ENCODE assay signal across 9 cellular contexts in the genomic region with DNA sequence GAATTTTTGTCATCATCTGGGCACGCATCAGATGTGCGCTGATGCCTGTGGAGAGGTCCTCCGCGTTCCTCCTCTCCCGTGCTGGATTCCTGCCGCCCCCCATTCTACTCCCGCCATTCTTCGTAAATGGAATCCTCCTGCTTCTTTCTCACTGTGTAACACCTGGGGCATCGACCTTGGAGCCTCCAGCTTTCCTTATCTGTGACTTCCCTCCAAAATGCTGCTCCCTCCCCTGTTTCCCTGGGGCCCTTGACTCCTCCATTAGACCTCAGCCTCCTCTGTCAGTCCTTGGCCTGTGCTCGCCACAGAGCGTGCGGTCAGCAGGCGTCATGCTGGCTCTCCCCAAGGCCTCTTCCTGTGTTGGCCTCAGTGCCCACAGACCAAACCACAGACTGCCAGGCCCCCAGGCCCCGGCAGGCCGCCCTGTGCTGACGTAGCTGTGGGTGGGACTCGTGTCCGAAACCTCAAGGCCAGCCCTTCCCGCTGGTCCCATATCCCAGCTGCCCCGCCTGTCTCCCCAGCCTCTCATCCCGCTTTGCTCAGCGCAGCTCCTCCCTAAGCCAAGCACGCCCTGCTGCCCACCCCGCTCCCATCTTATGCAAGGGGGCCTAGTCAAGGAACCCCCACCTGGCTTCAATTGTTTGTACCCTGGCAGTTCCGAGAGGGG. TPM values are rescaled to one million over a fixed set of nuclear protein-coding genes. Genes with fewer than 3 reads are reported as not detected.
DNase-seq lines count a peak whose midpoint lies in the region; ATAC-seq, FAIRE-seq and TF ChIP-seq lines count a peak whose summit lies in the region.
"Had no signal": no experiment of that assay in that cellular context is flagged by ENCODE, and none has a peak within 500 bp of the region (broad histone marks: within the 10 kb centered on the region; RNA-seq: fewer than 3 reads in every experiment).

No MANE protein-coding gene starts in this region.

- H3K4me1 ChIP-seq in astrocyte (ENCODE audit: insufficient read depth, low read length) (peaks cover 4% of the 10 kb centered on the region), HepG2 (ENCODE audit: insufficient read depth, low read length) (no peaks in the 10 kb centered on the region), upper lobe of left lung (peaks cover 0 to 15% (median 6%) of the 10 kb centered on the region in 4 donors)

- ATAC-seq in HG03439 (IDR thresholded peaks at IDR 0.05; ENCODE audit: unreplicated experiment) (peak; percentile 62), HepG2 (no peak; the same call in 2 of the 3 replicates), upper lobe of left lung (ENCODE audit: low FRiP score in 2 of 2) (peak; percentile 32 to 92), GM18873 (IDR thresholded peaks at IDR 0.05; ENCODE audit: low FRiP score, unreplicated experiment) (no peak)

- H3K27ac ChIP-seq in astrocyte (ENCODE audit: low read depth, low read length), result no peak overlapping the region
- H3K27ac ChIP-seq in HepG2 (ENCODE audit: extremely low read length, insufficient read depth, low read length), result no peak overlapping the region
- H3K27ac ChIP-seq in upper lobe of left lung, result peak overlapping the region in 2 of 4 donors; percentile 58 to 75

- no peak for TF ChIP-seq POLR2A in HepG2 (IDR thresholded peaks at IDR 0.05; ENCODE audit: insufficient read depth in 1 of 2, low read depth in 2 of 2, low read length in 2 of 2)
- TF ChIP-seq POLR2A in upper lobe of left lung (IDR thresholded peaks at IDR 0.05), result no peak
- no peak for TF ChIP-seq POLR2A in GM12891 (IDR thresholded peaks at IDR 0.05; ENCODE audit: low read depth, low read length)

- peaks cover 5% of the 10 kb centered on the region for H3K36me3 Mint-ChIP-seq in astrocyte (ENCODE audit: low read depth, unreplicated experiment)

- H3K9ac ChIP-seq in astrocyte (ENCODE audit: low read length) (peak overlapping the region; percentile 55), HepG2 (ENCODE audit: insufficient read depth, low read depth, low read length) (no peak overlapping the region)

- TF ChIP-seq EP300 in HepG2 (IDR thresholded peaks at IDR 0.05; ENCODE audit: low read depth in 2 of 2, low read length in 2 of 2) (no peak), HepG2 (CRISPR knock-in tag; IDR thresholded peaks at IDR 0.05; ENCODE audit: borderline replicate concordance) (no peak), upper lobe of left lung (IDR thresholded peaks at IDR 0.05) (no peak)

- H3K27me3 Mint-ChIP-seq in astrocyte (ENCODE audit: low read depth, unreplicated experiment), result peaks cover 16% of the 10 kb centered on the region

- H3K4me2 ChIP-seq in astrocyte (ENCODE audit: low read length) (peak overlapping the region; percentile 81), HepG2 (ENCODE audit: low read depth, low read length) (no peak overlapping the region)

- no peak for TF ChIP-seq RAD21 in HepG2 (CRISPR knock-in tag; IDR thresholded peaks at IDR 0.05)

- in situ Hi-C loops in HepG2 (cut with HindIII; ENCODE audit: extremely low pct_ligation_motif_present, low pct_unique_long_range_greater_than_20kb), result no loop called here

- FAIRE-seq in GM18507 (lab: Jason Lieb, UNC) (peak; percentile 29), astrocyte (lab: Jason Lieb, UNC) (no peak), HepG2 (lab: Jason Lieb, UNC) (no peak), GM12891 (lab: Jason Lieb, UNC) (no peak)
- FAIRE-seq: keratinocyte had no signal

- intact Hi-C loops in HepG2 (cut with micrococcal nuclease; ENCODE audit: unreplicated experiment), result no loop called here

- CTCF ChIA-PET in HepG2 (lab: Yijun Ruan, JAX; ENCODE audit: low intra/inter-chr PET ratio, low total read pairs), result no interaction called here

- peak overlapping the region; percentile 75 for H2AFZ ChIP-seq in astrocyte (ENCODE audit: low read depth, low read length)
- no peak overlapping the region for H2AFZ ChIP-seq in HepG2 (ENCODE audit: low read length)

- H3K27ac Mint-ChIP-seq in astrocyte (ENCODE audit: unreplicated experiment), result no peak overlapping the region

- no peak overlapping the region for H3K4me3 Mint-ChIP-seq in astrocyte (ENCODE audit: unreplicated experiment)

- no TSS peak for BruUV-seq in HepG2 (replicated peaks; lab: Mats Ljungman, UMichigan)

- no peak for TF ChIP-seq CTCF in astrocyte (IDR thresholded peaks at IDR 0.05; ENCODE audit: insufficient read depth, low read depth, low read length)
- no peak for TF ChIP-seq CTCF in HepG2 (CRISPR knock-in tag; IDR thresholded peaks at IDR 0.05)
- no peak for TF ChIP-seq CTCF in upper lobe of left lung (IDR thresholded peaks at IDR 0.05)

- H3K4me1 Mint-ChIP-seq in astrocyte (ENCODE audit: low read depth, unreplicated experiment), result peaks cover 10% of the 10 kb centered on the region

- DNase-seq in GM18507 (ENCODE audit: extremely low spot score, insufficient read length, low read depth) (peak; percentile 30), astrocyte (ENCODE audit: low read depth) (peak; percentile 67), HepG2 (ENCODE audit: low spot score) (no peak), upper lobe of left lung (peak; percentile 52 to 90), NCI-H2081 treated with DMSO at 0.1 percent for 48 hours (lab: John Stamatoyannopoulos, UW) (no peak), GM12891 (ENCODE audit: insufficient read length, low spot score) (no peak)

- peaks cover 15% of the 10 kb centered on the region for H3K27me3 ChIP-seq in astrocyte (ENCODE audit: insufficient read depth, low read length)
- no peaks in the 10 kb centered on the region for H3K27me3 ChIP-seq in HepG2 (ENCODE audit: control insufficient read depth in 1 of 2, insufficient read depth in 2 of 2, low read length in 2 of 2)
- H3K27me3 ChIP-seq in upper lobe of left lung, result no peaks in the 10 kb centered on the region

- H3K36me3 ChIP-seq in astrocyte (ENCODE audit: insufficient read depth, low read length) (no peaks in the 10 kb centered on the region), HepG2 (replicated peaks in 1 of 2; ENCODE audit: control insufficient read depth in 1 of 2, insufficient read depth in 2 of 2, low read length in 2 of 2) (peaks cover 0 to 2% of the 10 kb centered on the region in 2 experiments; a peak in 2 of 5 replicates), upper lobe of left lung (no peaks in the 10 kb centered on the region)

- H3K4me3 ChIP-seq in astrocyte (ENCODE audit: insufficient read depth, low read depth, low read length) (peak overlapping the region; percentile 33), HepG2 (replicated peaks in 1 of 3; ENCODE audit: insufficient read depth in 1 of 3, low read depth in 2 of 3, low read length in 3 of 3) (no peak overlapping the region), upper lobe of left lung (peak overlapping the region in 3 of 4 donors; percentile 31 to 43 (median 41))

- POLR2A ChIA-PET in HepG2 (lab: Yijun Ruan, JAX), result no interaction called here

- no peaks in the 10 kb centered on the region for H3K79me2 ChIP-seq in astrocyte (ENCODE audit: insufficient read depth, low read length)
- H3K79me2 ChIP-seq in HepG2 (ENCODE audit: insufficient read depth, low read length), result no peaks in the 10 kb centered on the region

- H4K20me1 ChIP-seq in astrocyte (ENCODE audit: insufficient read depth, low read length) (no peaks in the 10 kb centered on the region), HepG2 (ENCODE audit: insufficient read depth, low read length) (no peaks in the 10 kb centered on the region; the same call in 1 of the 2 replicates)

- 96% methylated on average over 24 of the region's 25 CpGs for WGBS in HepG2 (ENCODE audit: low lambda C conversion rate)
- 59 to 87% methylated on average over 25 of the region's 25 CpGs for WGBS in upper lobe of left lung, 2 donors

- H3K9me3 Mint-ChIP-seq in astrocyte (ENCODE audit: unreplicated experiment), result peaks cover 4% of the 10 kb centered on the region

- H3K9me3 ChIP-seq in astrocyte (ENCODE audit: insufficient read depth, low read depth, low read length) (no peaks in the 10 kb centered on the region), HepG2 (ENCODE audit: low read length) (no peaks in the 10 kb centered on the region), upper lobe of left lung (no peaks in the 10 kb centered on the region)

TF ChIP-seq in HepG2, 621 proteins besides CTCF, POLR2A, EP300 and RAD21:
- TF ChIP-seq AGO2 (optimal IDR thresholded peaks at IDR 0.05; ENCODE audit: low read depth, low read length), result peak; percentile 18
- TF ChIP-seq CHD4 (IDR thresholded peaks at IDR 0.05; ENCODE audit: borderline replicate concordance, low read length), result no peak
TF ChIP-seq in HepG2: peak in this region for 1.

TF ChIP-seq in GM12891, 5 proteins besides CTCF, POLR2A, EP300 and RAD21:
- TF ChIP-seq POU2F2 (IDR thresholded peaks at IDR 0.05; ENCODE audit: low read depth, low read length), result no peak
- TF ChIP-seq SPI1 (IDR thresholded peaks at IDR 0.05; ENCODE audit: low read depth, low read length), result no peak
- no peak for TF ChIP-seq POLR2AphosphoS5 (IDR thresholded peaks at IDR 0.05; ENCODE audit: low read depth, low read length)
- TF ChIP-seq TAF1 (IDR thresholded peaks at IDR 0.05; ENCODE audit: low read depth, low read length), result no peak
- no peak for TF ChIP-seq PAX5 (IDR thresholded peaks at IDR 0.05; ENCODE audit: insufficient read depth, low read length, severe bottlenecking)

RNA-seq across cellular contexts. Expression of a gene that starts 17.7 kb away (rescaled TPM):
- 1.1 and 1.8 TPM in 2 replicates for total RNA-seq in astrocyte
- 4.0 and 5.8 TPM in 2 replicates for total RNA-seq in HepG2 (2016; rRNA removed; fragmentation: Illumina TruSeq; extraction: Trizol)
- total RNA-seq in HepG2 (2016; cell fraction: cytosol; rRNA removed; fragmentation: Illumina TruSeq; extraction: Trizol; ENCODE audit: low read depth), result 2.7 and 3.1 TPM in 2 replicates
- 4.7 and 4.8 TPM in 2 replicates for total RNA-seq in HepG2 (2016; cell fraction: insoluble cytoplasmic fraction; rRNA removed; fragmentation: Illumina TruSeq; extraction: Trizol)
- total RNA-seq in HepG2 (2016; cell fraction: membrane; rRNA removed; fragmentation: Illumina TruSeq; extraction: Trizol), result 8.1 and 8.9 TPM in 2 replicates
- total RNA-seq in HepG2 (2016; cell fraction: nucleus; rRNA removed; fragmentation: Illumina TruSeq; extraction: Trizol), result 1.4 and 2.5 TPM in 2 replicates
- polyA plus RNA-seq in HepG2 (2011; rRNA removed), result 0.10 and 0.15 TPM in 2 replicates
- polyA plus RNA-seq in HepG2 (2011; cell fraction: cytosol; rRNA removed), result 0.23 and 0.27 TPM in 2 replicates
- polyA plus RNA-seq in HepG2 (2011; cell fraction: nucleus; rRNA removed), result 0.08 and 0.10 TPM in 2 replicates
- 0.57 and 0.70 TPM in 2 replicates for polyA plus RNA-seq in HepG2 (2012)
- polyA plus RNA-seq in HepG2 (2016; cell fraction: cytosol; fragmentation: Illumina TruSeq; extraction: Trizol; ENCODE audit: low read depth), result 4.8 and 5.5 TPM in 2 replicates
- 6.1 and 6.4 TPM in 2 replicates for polyA plus RNA-seq in HepG2 (2016; cell fraction: insoluble cytoplasmic fraction; fragmentation: Illumina TruSeq; extraction: Trizol; ENCODE audit: low read depth)
- 9.3 and 11.0 TPM in 2 replicates for polyA plus RNA-seq in HepG2 (2016; cell fraction: membrane; fragmentation: Illumina TruSeq; extraction: Trizol; ENCODE audit: low read depth)
- 4.6 and 5.3 TPM in 2 replicates for polyA plus RNA-seq in HepG2 (2016; cell fraction: nucleus; fragmentation: Illumina TruSeq; extraction: Trizol; ENCODE audit: insufficient read depth, low read depth)
- 0.30 TPM in 1 of 2 replicates, not detected in the other for polyA minus RNA-seq in HepG2 (2011; rRNA and poly(A)+ RNA removed; ENCODE audit: low replicate concordance)
- 0.26 and 0.40 TPM in 2 replicates for polyA minus RNA-seq in HepG2 (2011; cell fraction: cytosol; rRNA and poly(A)+ RNA removed)
- not detected in 2 replicates for polyA minus RNA-seq in HepG2 (2011; cell fraction: nucleus; rRNA and poly(A)+ RNA removed)
- total RNA-seq in upper lobe of left lung, result 10 to 100 TPM in 1 of 6 donors, 1 to 10 TPM in 5; 4.2 to 12.4 (median 7.1) TPM
- 0.08 TPM for polyA plus RNA-seq in GM12891 (2012; ENCODE audit: low read depth, missing spikeins)

Comparison
In these comparisons a context has a peak if more than half of its experiments do, and no peak if none do; other contexts are left out.
1. DNase-seq: peak in GM18507 (single experiment), astrocyte (single experiment) and upper lobe of left lung (2 of 2); none in HepG2 (single experiment), NCI-H2081 treated with DMSO at 0.1 percent for 48 hours (single experiment) and GM12891 (single experiment).
2. ATAC-seq: peak in HG03439 (single experiment) and upper lobe of left lung (2 of 2); none in HepG2 (single experiment) and GM18873 (single experiment).
3. H3K4me3 ChIP-seq: peak in astrocyte (single experiment) and upper lobe of left lung (3 of 4); none in HepG2 (0 of 3).